9 cellular contexts compared by ENCODE assay signal in genomic region chr21:34613679-34614442, GRCh38. TPM values are rescaled to one million over a fixed set of nuclear protein-coding genes. Genes with fewer than 3 reads are reported as not detected.
DNase-seq lines count a peak whose midpoint lies in the region; ATAC-seq and TF ChIP-seq lines count a peak whose summit lies in the region.
"Had no signal": no experiment of that assay in that cellular context is flagged by ENCODE, and none has a peak within 500 bp of the region (broad histone marks: within the 10 kb centered on the region; RNA-seq: fewer than 3 reads in every experiment).

No MANE protein-coding gene starts in this region.

- CTCF ChIA-PET in AG04449 (lab: Yijun Ruan, JAX) = interaction anchor here (1.7 to 9.5 kb wide), 5 partner anchors 9 to 247 kb away, joined by 5 to 125 read pairs (median 27); no protein-coding TSS in a partner anchor

- no peak overlapping the region for H3K4ac ChIP-seq in H9 (ENCODE audit: low read depth, low read length)

- no peaks in the 10 kb centered on the region for H3K79me1 ChIP-seq in H9 (ENCODE audit: insufficient read depth, low read depth, low read length, poor library complexity, severe bottlenecking)

- DNase-seq in AG04449 (ENCODE audit: low read depth, low spot score) (no peak), H9 (no peak), iPS-NIHi11 (ENCODE audit: low spot score) (peak; percentile 23), spleen (no peak), GM19238 (ENCODE audit: insufficient read length, low spot score) (no peak)
- peak; percentile 12 for DNase-seq in activated naive CD4-positive, alpha-beta T cell treated with anti-CD3 and anti-CD28 coated beads, Interleukin-2, amount 50 U/mL, for 16 hours

- no peak overlapping the region for H2BK12ac ChIP-seq in H9 (ENCODE audit: insufficient read length, low read depth, low read length)

- no peak overlapping the region for H3T11ph ChIP-seq in H9 (ENCODE audit: low read length)

- H3K27ac ChIP-seq in H9 (ENCODE audit: insufficient read length, low read depth, low read length) = no peak overlapping the region
- H3K27ac ChIP-seq in spleen = peak overlapping the region in 4 of 8 donors; percentile 83 to 95 (median 92)

- no peak overlapping the region for H2BK5ac ChIP-seq in H9 (ENCODE audit: insufficient read length, low read length)

- POLR2A ChIA-PET in AG04449 (lab: Yijun Ruan, JAX) = no interaction called here

- no peak overlapping the region for H2AK5ac ChIP-seq in H9 (ENCODE audit: insufficient read length, low read length)

- TF ChIP-seq CTCF in AG04449 (IDR thresholded peaks at IDR 0.05; ENCODE audit: insufficient read depth, low read length, missing control alignments) = no peak
- TF ChIP-seq CTCF in H9 (conservative IDR thresholded peaks at IDR 0.05) = no peak
- no peak for TF ChIP-seq CTCF in spleen (IDR thresholded peaks at IDR 0.05 in 8 of 11, conservative IDR thresholded peaks at IDR 0.05 in 3 of 11)

- no peak overlapping the region for H2AFZ ChIP-seq in H9 (ENCODE audit: low read length)

- no peaks in the 10 kb centered on the region for H3K9me3 Mint-ChIP-seq in H9

- no peak overlapping the region for H3K18ac ChIP-seq in H9 (ENCODE audit: insufficient read length, low read depth, low read length)

- no peaks in the 10 kb centered on the region for H3K23me2 ChIP-seq in H9 (ENCODE audit: insufficient read length, low read depth, low read length, poor library complexity, severe bottlenecking)

- peak overlapping the region; percentile 71 for H3K4me3 ChIP-seq in AG04449 (ENCODE audit: low read depth, low read length)
- H3K4me3 ChIP-seq in spleen = peak overlapping the region; percentile 69 to 97 (median 78)

- H3K4me3 Mint-ChIP-seq in H9 = peak overlapping the region; percentile 67 to 83

- peaks cover 5 to 7% of the 10 kb centered on the region in 2 experiments; a peak in 3 of 4 replicates for H3K4me1 Mint-ChIP-seq in H9

- H3K36me3 ChIP-seq in spleen = no peaks in the 10 kb centered on the region

- ATAC-seq in HG03460 (IDR thresholded peaks at IDR 0.05; ENCODE audit: unreplicated experiment) (no peak), HG03135 (IDR thresholded peaks at IDR 0.05; ENCODE audit: unreplicated experiment) (no peak)

- no peaks in the 10 kb centered on the region for H3K9me3 ChIP-seq in H9 (ENCODE audit: control insufficient read depth, low read depth, low read length)
- H3K9me3 ChIP-seq in spleen = no peaks in the 10 kb centered on the region

- no peak for TF ChIP-seq POLR2A in spleen (IDR thresholded peaks at IDR 0.05)

- no peak overlapping the region for H3K14ac ChIP-seq in H9 (ENCODE audit: insufficient read depth, low read length)

- no peaks in the 10 kb centered on the region for H3K79me2 ChIP-seq in H9 (ENCODE audit: insufficient read depth, low read length)

- peaks cover 40% of the 10 kb centered on the region for H3K27me3 Mint-ChIP-seq in H9 (ENCODE audit: low read depth)

- peak overlapping the region; percentile 72 for H3K4me2 ChIP-seq in H9 (ENCODE audit: insufficient read depth, insufficient read length, low read length)

- no peak overlapping the region for H2BK15ac ChIP-seq in H9 (ENCODE audit: low read depth, low read length)

- no peak overlapping the region for H3K56ac ChIP-seq in H9 (ENCODE audit: insufficient read length, low read depth, low read length)

- H4K20me1 ChIP-seq in H9 (ENCODE audit: control insufficient read depth, insufficient read depth, insufficient read length) = no peaks in the 10 kb centered on the region

- no peaks in the 10 kb centered on the region for H3K36me3 Mint-ChIP-seq in H9 (ENCODE audit: insufficient read depth in 1 of 3, low read depth in 3 of 3)

- H2BK120ac ChIP-seq in H9 (ENCODE audit: low read depth, low read length, poor library complexity, severe bottlenecking) = no peak overlapping the region

- peaks cover 10% of the 10 kb centered on the region for H3K27me3 ChIP-seq in H9 (ENCODE audit: insufficient read depth, low read length)
- no peaks in the 10 kb centered on the region for H3K27me3 ChIP-seq in spleen (replicated peaks in 1 of 7)

- no peak overlapping the region for H4K91ac ChIP-seq in H9 (ENCODE audit: insufficient read length, low read depth, low read length)

- no peak overlapping the region for H3K23ac ChIP-seq in H9 (ENCODE audit: insufficient read length, low read depth, low read length)

- no peak overlapping the region for H2BK20ac ChIP-seq in H9 (ENCODE audit: low read depth, low read length, poor library complexity, severe bottlenecking)

- no peak overlapping the region; a peak in 1 of 7 replicates for H3K27ac Mint-ChIP-seq in H9

- no peak overlapping the region for H4K8ac ChIP-seq in H9 (replicated peaks; ENCODE audit: insufficient read length, low read depth, low read length)

- H3K4me1 ChIP-seq in H9 (ENCODE audit: insufficient read depth, low read length) (no peaks in the 10 kb centered on the region), spleen (peaks cover 0 to 34% (median 22%) of the 10 kb centered on the region in 6 donors)

- no CpG with 5 or more reads among the region's 22 CpGs for WGBS in H9 (ENCODE audit: extremely low coverage, insufficient read length, low lambda C conversion rate)
- 21 to 25% (median 22%) methylated on average over 21 to 22 of the region's 22 CpGs for WGBS in spleen, 5 donors

- H4K5ac ChIP-seq in H9 (ENCODE audit: insufficient read length, low read depth, low read length) = no peak overlapping the region

- intact Hi-C loops in spleen (cut with DNase I; ENCODE audit: low total_unique reads) = no loop called here

- H3K9ac ChIP-seq in H9 (ENCODE audit: extremely low read depth, insufficient read length, low read length) = no peak overlapping the region

RNA-seq across cellular contexts. Expression of gene RCAN1, which starts 1.1 kb away (rescaled TPM):
- 5.7 and 7.0 TPM in 2 replicates for total RNA-seq in H9 (2021)
- 10 to 100 TPM; 14.0 to 28.6 (median 14.8) TPM for total RNA-seq in spleen
- 10 to 100 TPM in 1 of 3 donors, 1 to 10 TPM in 2; 5.3 to 15.9 (median 8.1) TPM for polyA plus RNA-seq in spleen

RNA-seq across cellular contexts. Expression of gene CLIC6, which starts 54.9 kb away (rescaled TPM):
- total RNA-seq in H9 (2021) = 0.90 and 1.3 TPM in 2 replicates
- 1 to 10 TPM in 5 of 7 donors, under 1 TPM in 2; 0.93 to 1.9 (median 1.3) TPM for total RNA-seq in spleen
- 1 to 10 TPM; 1.1 to 1.8 (median 1.1) TPM for polyA plus RNA-seq in spleen
- total RNA-seq: myocyte had no signal

Comparison
In these comparisons a context has a peak if more than half of its experiments do, and no peak if none do; other contexts are left out.
1. DNase-seq: peak in activated naive CD4-positive, alpha-beta T cell treated with anti-CD3 and anti-CD28 coated beads, Interleukin-2, amount 50 U/mL, for 16 hours (single experiment) and iPS-NIHi11 (single experiment); none in AG04449 (single experiment), H9 (single experiment), spleen (single experiment) and GM19238 (single experiment).